ENCODE assay signal across 8 cellular contexts in genomic region chr2:47403829-47404228, GRCh38. TPM values are rescaled to one million over a fixed set of nuclear protein-coding genes. Genes with fewer than 3 reads are reported as not detected.
A peak's percentile ranks its signal among the peaks of the same experiment; 100 is the strongest.
DNase-seq lines count a peak whose midpoint lies in the region; ATAC-seq, FAIRE-seq and TF ChIP-seq lines count a peak whose summit lies in the region.

No MANE protein-coding gene starts in this region.

- H3K36me3 Mint-ChIP-seq in CD4-positive, alpha-beta memory T cell = peaks cover 17 to 21% of the 10 kb centered on the region in 2 donors
- H3K36me3 Mint-ChIP-seq in astrocyte (ENCODE audit: low read depth, unreplicated experiment) = peaks cover 7% of the 10 kb centered on the region

- TF ChIP-seq CTCF in astrocyte (IDR thresholded peaks at IDR 0.05; ENCODE audit: insufficient read depth, low read depth, low read length) (no peak), tibial artery (IDR thresholded peaks at IDR 0.05) (no peak)

- CTCF ChIA-PET in CD4-positive, alpha-beta memory T cell (lab: Charles Lee; ENCODE audit: partially characterized antibody) = interaction anchor here (0.9 to 2.0 kb wide), 3 partner anchors 15 to 364 kb away, joined by 3 to 6 read pairs (median 5); no protein-coding TSS in a partner anchor

- FAIRE-seq in astrocyte (lab: Jason Lieb, UNC) = no peak

- peak overlapping the region; percentile 81 for H3K9ac ChIP-seq in astrocyte (ENCODE audit: low read length)

- peaks cover 15% of the 10 kb centered on the region for H4K20me1 ChIP-seq in astrocyte (ENCODE audit: insufficient read depth, low read length)

- no peak for DNase-seq in CD4-positive, alpha-beta memory T cell
- peak; percentile 24 for DNase-seq in HK-2 (ENCODE audit: unreplicated experiment)
- no peak for DNase-seq in astrocyte (ENCODE audit: low read depth)
- no peak for DNase-seq in left colon
- no peak for DNase-seq in tibial artery
- no peak for DNase-seq in activated gamma-delta T cell (lab: John Stamatoyannopoulos, UW)

- intact Hi-C loops in CD4-positive, alpha-beta memory T cell (cut with micrococcal nuclease) = loop anchor here (1.0 to 10.0 kb wide), 4 partner anchors 117 to 501 kb away; partner anchors contain the start of genes FBXO11, MCFD2 and MSH6
- intact Hi-C loops in left colon (cut with DNase I, micrococcal nuclease) (no loop called here), tibial artery (cut with DNase I; ENCODE audit: low total_unique reads) (no loop called here)

- H3K27ac Mint-ChIP-seq in CD4-positive, alpha-beta memory T cell = peak overlapping the region in 6 of 7 donors; percentile 83 to 96 (median 94)
- H3K27ac Mint-ChIP-seq in astrocyte (ENCODE audit: unreplicated experiment) = no peak overlapping the region

- H3K4me2 ChIP-seq in astrocyte (ENCODE audit: low read length) = peak overlapping the region; percentile 84

- peak; percentile 10 for ATAC-seq in left colon
- ATAC-seq in HG03045 (IDR thresholded peaks at IDR 0.05; ENCODE audit: unreplicated experiment) = no peak
- no peak for ATAC-seq in GM18909 (IDR thresholded peaks at IDR 0.05; ENCODE audit: poor library complexity, unreplicated experiment)

- peak overlapping the region; percentile 97 to 99 (median 98) for H3K4me3 Mint-ChIP-seq in CD4-positive, alpha-beta memory T cell
- peak overlapping the region; percentile 95 for H3K4me3 Mint-ChIP-seq in astrocyte (ENCODE audit: unreplicated experiment)

- no peaks in the 10 kb centered on the region for H3K27me3 ChIP-seq in CD4-positive, alpha-beta memory T cell (ENCODE audit: insufficient read depth, low read length)
- H3K27me3 ChIP-seq in astrocyte (ENCODE audit: insufficient read depth, low read length) = no peaks in the 10 kb centered on the region
- no peaks in the 10 kb centered on the region for H3K27me3 ChIP-seq in tibial artery

- peaks cover 54% of the 10 kb centered on the region for H3K79me2 ChIP-seq in astrocyte (ENCODE audit: insufficient read depth, low read length)

- H3K27ac ChIP-seq in CD4-positive, alpha-beta memory T cell (ENCODE audit: low read depth, low read length) = peak overlapping the region; percentile 66
- peak overlapping the region; percentile 69 for H3K27ac ChIP-seq in astrocyte (ENCODE audit: low read depth, low read length)
- no peak overlapping the region for H3K27ac ChIP-seq in tibial artery

- H2AFZ ChIP-seq in astrocyte (ENCODE audit: low read depth, low read length) = peak overlapping the region; percentile 93

- peaks cover 0 to 2% (median 0%) of the 10 kb centered on the region in 8 donors for H3K9me3 Mint-ChIP-seq in CD4-positive, alpha-beta memory T cell
- peaks cover 3% of the 10 kb centered on the region for H3K9me3 Mint-ChIP-seq in astrocyte (ENCODE audit: unreplicated experiment)

- no peaks in the 10 kb centered on the region for H3K36me3 ChIP-seq in CD4-positive, alpha-beta memory T cell (ENCODE audit: insufficient read depth, low read length)
- peaks cover 2% of the 10 kb centered on the region for H3K36me3 ChIP-seq in astrocyte (ENCODE audit: insufficient read depth, low read length)
- H3K36me3 ChIP-seq in tibial artery = no peaks in the 10 kb centered on the region

- H3K4me3 ChIP-seq in CD4-positive, alpha-beta memory T cell (ENCODE audit: low read length in 2 of 2) = peak overlapping the region; percentile 71 to 80
- H3K4me3 ChIP-seq in astrocyte (ENCODE audit: insufficient read depth, low read depth, low read length) (peak overlapping the region; percentile 82), tibial artery (peak overlapping the region; percentile 79 to 80)

- no peaks in the 10 kb centered on the region for H3K9me3 ChIP-seq in CD4-positive, alpha-beta memory T cell (ENCODE audit: control insufficient read depth in 1 of 2, low read length in 2 of 2)
- H3K9me3 ChIP-seq in astrocyte (ENCODE audit: insufficient read depth, low read depth, low read length) (no peaks in the 10 kb centered on the region), tibial artery (no peaks in the 10 kb centered on the region)

- peaks cover 27% of the 10 kb centered on the region for H3K4me1 ChIP-seq in CD4-positive, alpha-beta memory T cell (ENCODE audit: insufficient read depth, low read length)
- peaks cover 14% of the 10 kb centered on the region for H3K4me1 ChIP-seq in astrocyte (ENCODE audit: insufficient read depth, low read length)
- peaks cover 0 to 15% (median 12%) of the 10 kb centered on the region in 4 donors for H3K4me1 ChIP-seq in tibial artery

- peaks cover 30 to 50% (median 37%) of the 10 kb centered on the region in 4 donors for H3K4me1 Mint-ChIP-seq in CD4-positive, alpha-beta memory T cell
- H3K4me1 Mint-ChIP-seq in astrocyte (ENCODE audit: low read depth, unreplicated experiment) = peaks cover 5% of the 10 kb centered on the region

- no peaks in the 10 kb centered on the region for H3K27me3 Mint-ChIP-seq in CD4-positive, alpha-beta memory T cell
- H3K27me3 Mint-ChIP-seq in astrocyte (ENCODE audit: low read depth, unreplicated experiment) = no peaks in the 10 kb centered on the region

- POLR2A ChIA-PET in CD4-positive, alpha-beta memory T cell (lab: Charles Lee; ENCODE audit: partially characterized antibody) = interaction anchor here (1.5 kb wide), 1 partner anchor 117 kb away, joined by 5 read pairs; no protein-coding TSS in a partner anchor

RNA-seq across cellular contexts. Expression of gene MSH2, which starts 0.9 kb away (rescaled TPM):
- total RNA-seq in CD4-positive, alpha-beta memory T cell = 10 to 100 TPM; 26.2 to 26.4 TPM
- polyA plus RNA-seq in CD4-positive, alpha-beta memory T cell = 10 to 100 TPM; 26.1 to 30.5 TPM
- 16.0 and 16.2 TPM in 2 replicates for total RNA-seq in astrocyte
- total RNA-seq in left colon = 10 to 100 TPM; 10.9 to 12.2 TPM

RNA-seq across cellular contexts. Expression of gene EPCAM, which starts 34.7 kb away (rescaled TPM):
- not detected for total RNA-seq in CD4-positive, alpha-beta memory T cell
- not detected for polyA plus RNA-seq in CD4-positive, alpha-beta memory T cell
- total RNA-seq in astrocyte (15.2 and 23.5 TPM in 2 replicates), left colon (1,000 to 10,000 TPM; 1,569 to 1,978 TPM)

Comparison
In these comparisons a context has a peak if more than half of its experiments do, and no peak if none do; other contexts are left out.
1. H3K27ac ChIP-seq: peak in CD4-positive, alpha-beta memory T cell (single experiment) and astrocyte (single experiment); none in tibial artery (0 of 2).
2. RNA of gene EPCAM, which starts 34.7 kb away (total RNA-seq): 1,569 to 1,978 TPM in left colon; 15.2 to 23.5 TPM in astrocyte and not detected in CD4-positive, alpha-beta memory T cell; every median in the first group is over 10 times any median in the second.
3. Peak in every context shown above with its lines, with median percentiles within 50 percentile points of each other: H3K4me3 ChIP-seq.